In genomic region chr16:57549730-57550129, GRCh38 we compare ENCODE assay signal across 21 cellular contexts. TPM values are rescaled to one million over a fixed set of nuclear protein-coding genes. Genes with fewer than 3 reads are reported as not detected.
DNase-seq lines count a peak whose midpoint lies in the region; ATAC-seq, FAIRE-seq and TF ChIP-seq lines count a peak whose summit lies in the region.
"Had no signal": no experiment of that assay in that cellular context is flagged by ENCODE, and none has a peak within 500 bp of the region (broad histone marks: within the 10 kb centered on the region; RNA-seq: fewer than 3 reads in every experiment).

No MANE protein-coding gene starts in this region.

- no peaks in the 10 kb centered on the region for H3K36me3 ChIP-seq in Caco-2 (ENCODE audit: control insufficient read depth, insufficient read depth, low read length)

- ATAC-seq in activated CD4-positive, CD25-positive, alpha-beta regulatory T cell treated with anti-CD3 and anti-CD28 coated beads, Interleukin-2, amount 50 U/mL, for 24 hours = peak; percentile 53 to 71
- ATAC-seq in activated B cell treated with CpG ODN at 0.5 μM for 24 hours (ENCODE audit: low read depth) = no peak
- no peak for ATAC-seq in memory B cell (ENCODE audit: low read depth)
- ATAC-seq: K562 had no signal

- H3K9me3 ChIP-seq in Caco-2 = no peaks in the 10 kb centered on the region

- BruUV-seq in Caco-2 (replicated peaks; lab: Mats Ljungman, UMichigan) = no TSS peak

- H3K9me3 Mint-ChIP-seq in activated B cell treated with CpG ODN at 0.5 μM for 24 hours (no peaks in the 10 kb centered on the region), memory B cell (peaks cover 2% of the 10 kb centered on the region), Caco-2 (ENCODE audit: unreplicated experiment) (no peaks in the 10 kb centered on the region)
- H3K9me3 Mint-ChIP-seq: CD4-positive, alpha-beta T cell had no signal

- FAIRE-seq in GM12891 (lab: Jason Lieb, UNC) = peak; percentile 20
- FAIRE-seq: GM18507, H1, K562 had no signal

- H3K4me1 ChIP-seq in Caco-2 = no peaks in the 10 kb centered on the region

- DNase-seq in activated CD4-positive, CD25-positive, alpha-beta regulatory T cell treated with anti-CD3 and anti-CD28 coated beads, Interleukin-2, amount 50 U/mL, for 72 hours = no peak
- DNase-seq in GM12891 (ENCODE audit: insufficient read length, low spot score) = no peak
- no peak for DNase-seq in activated B cell treated with CpG ODN at 0.5 μM for 24 hours
- no peak for DNase-seq in memory B cell (ENCODE audit: low spot score in 2 of 2)
- no peak for DNase-seq in COLO668 (lab: John Stamatoyannopoulos, UW; ENCODE audit: unreplicated experiment)
- no peak for DNase-seq in hypothalamus (lab: John Stamatoyannopoulos, UW)
- DNase-seq in Caco-2 = no peak
- DNase-seq: Calu3; CD4-positive, alpha-beta T cell; GF-D8; MV-4-11; NCI-H1417; NCI-H187; NCI-H2107; NCI-H510A; NCI-H82; SHP77 had no signal

- peaks cover 81% of the 10 kb centered on the region for H3K4me1 Mint-ChIP-seq in activated B cell treated with CpG ODN at 0.5 μM for 24 hours
- H3K4me1 Mint-ChIP-seq in memory B cell = peaks cover 46% of the 10 kb centered on the region
- H3K4me1 Mint-ChIP-seq in Caco-2 (ENCODE audit: low read depth, unreplicated experiment) = no peaks in the 10 kb centered on the region

- H3K27me3 Mint-ChIP-seq in activated B cell treated with CpG ODN at 0.5 μM for 24 hours (no peaks in the 10 kb centered on the region), memory B cell (no peaks in the 10 kb centered on the region), Caco-2 (ENCODE audit: insufficient read depth, unreplicated experiment) (no peaks in the 10 kb centered on the region)
- H3K27me3 Mint-ChIP-seq: CD4-positive, alpha-beta T cell had no signal

- TF ChIP-seq CTCF in activated B cell treated with CpG ODN at 0.5 μM for 24 hours (IDR thresholded peaks at IDR 0.05) (no peak), Caco-2 (IDR thresholded peaks at IDR 0.05; ENCODE audit: insufficient read depth in 1 of 2, low read depth in 1 of 2, low read length in 1 of 2, severe bottlenecking in 1 of 2, unreplicated experiment in 1 of 2) (no peak)

- H3K27ac Mint-ChIP-seq in activated B cell treated with CpG ODN at 0.5 μM for 24 hours (peak overlapping the region; percentile 46), memory B cell (peak overlapping the region; percentile 88), Caco-2 (ENCODE audit: unreplicated experiment) (no peak overlapping the region)
- H3K27ac Mint-ChIP-seq: CD4-positive, alpha-beta T cell had no signal

- intact Hi-C loops in activated B cell treated with CpG ODN at 0.5 μM for 24 hours (cut with micrococcal nuclease) (no loop called here), Caco-2 (cut with micrococcal nuclease; ENCODE audit: unreplicated experiment) (no loop called here)

- H3K27me3 ChIP-seq in Caco-2 (replicated peaks; ENCODE audit: control insufficient read depth, insufficient read depth, low read length) = no peaks in the 10 kb centered on the region

- H3K4me3 Mint-ChIP-seq in activated B cell treated with CpG ODN at 0.5 μM for 24 hours = no peak overlapping the region
- H3K4me3 Mint-ChIP-seq in memory B cell = no peak overlapping the region
- no peak overlapping the region for H3K4me3 Mint-ChIP-seq in Caco-2 (ENCODE audit: unreplicated experiment)
- H3K4me3 Mint-ChIP-seq: CD4-positive, alpha-beta T cell had no signal

- TF ChIP-seq POLR2A in GM12891 (IDR thresholded peaks at IDR 0.05; ENCODE audit: low read depth, low read length) = no peak

- no peak overlapping the region for H3K4me3 ChIP-seq in Caco-2 (ENCODE audit: low read depth, low read length)
- H3K4me3 ChIP-seq: K562 had no signal

- peaks cover 48% of the 10 kb centered on the region for H3K36me3 Mint-ChIP-seq in activated B cell treated with CpG ODN at 0.5 μM for 24 hours (ENCODE audit: low read depth)
- H3K36me3 Mint-ChIP-seq in memory B cell = peaks cover 25% of the 10 kb centered on the region
- H3K36me3 Mint-ChIP-seq in Caco-2 (ENCODE audit: insufficient read depth, unreplicated experiment) = no peaks in the 10 kb centered on the region

- POLR2A ChIA-PET in activated B cell treated with CpG ODN at 0.5 μM for 24 hours (lab: Charles Lee) = interaction anchor here (1.7 kb wide), 1 partner anchor 12 kb away, joined by 13 read pairs; the partner anchor contains the start of gene CCDC102A
- POLR2A ChIA-PET in Caco-2 (lab: Charles Lee) = no interaction called here

- CTCF ChIA-PET in activated B cell treated with CpG ODN at 0.5 μM for 24 hours (lab: Charles Lee) = no interaction called here
- CTCF ChIA-PET in Caco-2 (lab: Charles Lee) = no interaction called here

TF ChIP-seq in GM12891, 5 proteins besides CTCF, POLR2A, EP300 and RAD21:
- no peak for TF ChIP-seq PAX5 (IDR thresholded peaks at IDR 0.05; ENCODE audit: insufficient read depth, low read length, severe bottlenecking)
- TF ChIP-seq POLR2AphosphoS5 (IDR thresholded peaks at IDR 0.05; ENCODE audit: low read depth, low read length) = no peak
- no peak for TF ChIP-seq SPI1 (IDR thresholded peaks at IDR 0.05; ENCODE audit: low read depth, low read length)
- no peak for TF ChIP-seq POU2F2 (IDR thresholded peaks at IDR 0.05; ENCODE audit: low read depth, low read length)
- TF ChIP-seq TAF1 (IDR thresholded peaks at IDR 0.05; ENCODE audit: low read depth, low read length) = no peak

RNA-seq across cellular contexts. Expression of gene ADGRG5, which starts 7.3 kb away (rescaled TPM):
- polyA plus RNA-seq in GM12891 (2012; ENCODE audit: low read depth, missing spikeins) = 58.0 TPM
- 22.2 and 23.0 TPM in 2 replicates for total RNA-seq in activated B cell treated with CpG ODN at 0.5 μM for 24 hours
- 4.6 and 5.2 TPM in 2 replicates for total RNA-seq in Caco-2 (2022)

RNA-seq across cellular contexts. Expression of gene CCDC102A, which starts 13.4 kb away (rescaled TPM):
- 7.6 TPM for polyA plus RNA-seq in GM12891 (2012; ENCODE audit: low read depth, missing spikeins)
- total RNA-seq in activated B cell treated with CpG ODN at 0.5 μM for 24 hours (15.5 TPM in 2 replicates), Caco-2 (2022) (9.1 and 11.8 TPM in 2 replicates)

Comparison
In these comparisons a context has a peak if more than half of its experiments do, and no peak if none do; other contexts are left out.
1. ATAC-seq: peak in activated CD4-positive, CD25-positive, alpha-beta regulatory T cell treated with anti-CD3 and anti-CD28 coated beads, Interleukin-2, amount 50 U/mL, for 24 hours (2 of 2); none in activated B cell treated with CpG ODN at 0.5 μM for 24 hours (single experiment) and memory B cell (single experiment).